Comparison of ENCODE assay signal across 24 cellular contexts in the genomic region with DNA sequence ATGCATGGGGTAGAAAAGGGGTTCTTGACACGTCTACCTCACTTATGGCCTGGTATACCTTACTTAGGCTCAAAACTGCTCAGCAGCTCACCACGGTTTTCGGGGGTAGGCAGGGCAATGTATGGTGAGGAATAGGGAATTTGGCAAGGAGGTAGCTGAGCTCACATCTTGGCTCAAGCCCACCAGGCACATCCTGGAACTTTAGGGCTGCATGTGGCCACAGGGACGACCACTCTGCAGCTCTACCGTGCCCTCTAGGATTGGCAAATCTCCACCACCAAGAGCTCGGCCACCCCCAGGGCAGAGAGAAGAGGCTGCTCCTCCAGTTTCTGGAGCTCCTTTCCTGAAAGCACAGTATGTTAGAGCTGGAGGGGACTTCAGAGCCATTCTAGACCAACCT.
"Had no signal": no experiment of that assay in that cellular context is flagged by ENCODE, and none has a peak within 500 bp of the region (broad histone marks: within the 10 kb centered on the region; RNA-seq: fewer than 3 reads in every experiment).

No MANE protein-coding gene starts in this region.

- H3K4me1 ChIP-seq: foreskin keratinocyte, left lung, psoas muscle, tibial nerve had no signal

- H3K9me3 ChIP-seq: gastroesophageal sphincter, left lung, mucosa of descending colon, psoas muscle, sigmoid colon, vagina had no signal

- DNase-seq: effector CD8-positive, alpha-beta T cell; endodermal cell; foreskin keratinocyte; heart left ventricle; left cardiac atrium; left lung; mesenchymal stem cell; mucosa of descending colon; naive B cell; psoas muscle; right cardiac atrium; sigmoid colon; stimulated activated CD4-positive, alpha-beta T cell treated with anti-CD3 and anti-CD28 coated beads, Interleukin-2, amount 100 ng/mL, for 24 hours; stimulated activated CD4-positive, alpha-beta T cell treated with anti-CD3 and anti-CD28 coated beads, Interleukin-4, amount 100 ng/mL, for 24 hours; stimulated activated naive CD4-positive, alpha-beta T cell treated with Interleukin-2 at 50 U/mL for 16 hours; stomach had no signal

- H3K36me3 ChIP-seq: gastroesophageal sphincter, heart left ventricle, left lung, neural progenitor cell, sigmoid colon, stomach, tibial nerve, vagina had no signal

- H3K79me2 ChIP-seq: hepatocyte had no signal

- H3K4me3 ChIP-seq: gastroesophageal sphincter, heart left ventricle, hepatocyte, left lung, mucosa of descending colon, neural progenitor cell, psoas muscle, sigmoid colon, stomach, tibial nerve, vagina had no signal

- H3K9ac ChIP-seq: neural progenitor cell had no signal

- H3K27ac ChIP-seq: epithelial cell of prostate, foreskin keratinocyte, gastroesophageal sphincter, heart left ventricle, left lung, neural progenitor cell, psoas muscle, sigmoid colon, stomach, tibial nerve, vagina had no signal

- H2AFZ ChIP-seq: hepatocyte, neural progenitor cell had no signal

- ATAC-seq: esophagus mucosa; foreskin keratinocyte; gastroesophageal sphincter; heart left ventricle; left cardiac atrium; left lung; mucosa of descending colon; psoas muscle; right cardiac atrium; stimulated activated effector memory CD8-positive, alpha-beta T cell treated with anti-CD3 and anti-CD28 coated beads, Interleukin-12 subunit alpha, Interleukin-12 subunit beta, amount 100 ng/mL, for 72 hours had no signal

- H3K27me3 ChIP-seq: foreskin keratinocyte, heart left ventricle, hepatocyte, neural progenitor cell, sigmoid colon, tibial nerve, vagina had no signal

- H3K4me2 ChIP-seq: hepatocyte had no signal
